1 cellular context compared by ENCODE assay signal in the genomic region with DNA sequence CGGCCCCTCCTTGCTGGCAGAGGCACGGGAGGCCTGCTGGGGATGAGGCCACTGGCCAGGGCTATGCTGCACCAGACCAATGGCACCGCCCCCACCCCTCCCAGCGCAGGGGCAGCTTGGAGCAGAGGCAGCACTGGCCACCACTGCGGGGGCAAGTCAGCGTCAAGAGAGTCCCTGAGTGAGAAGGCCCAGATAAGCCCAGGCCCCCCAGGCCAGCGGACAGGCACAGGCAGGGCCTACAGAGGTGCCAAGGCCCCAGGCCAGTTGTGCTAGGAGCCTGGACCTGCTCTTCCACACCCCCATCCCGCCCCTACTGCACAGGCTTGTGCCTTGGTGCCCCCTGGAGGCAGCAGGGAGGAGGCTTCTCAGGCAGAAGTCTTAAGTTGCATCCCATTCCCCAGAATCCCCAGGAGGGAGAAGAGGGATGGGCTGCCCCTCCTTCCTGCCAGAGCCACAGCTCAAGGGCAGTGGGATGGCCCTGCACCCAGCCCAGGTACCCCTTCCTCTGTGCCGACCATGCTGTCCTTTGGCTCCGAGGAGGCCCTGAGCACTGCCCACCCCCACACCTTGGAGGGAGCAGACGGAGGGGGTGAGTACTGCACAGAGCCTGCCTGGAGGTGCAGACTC.
A peak's percentile ranks its signal among the peaks of the same experiment; 100 is the strongest.
TF ChIP-seq lines count a peak whose summit lies in the region.

No MANE protein-coding gene starts in this region.

TF ChIP-seq in K562, 482 proteins besides CTCF, POLR2A, EP300 and RAD21 (continued from another document and continues in another):
- TF ChIP-seq STAG1 (CRISPR knock-in tag; IDR thresholded peaks at IDR 0.05; ENCODE audit: borderline replicate concordance) (peak; percentile 60; the same call in 1 of the 2 replicates), EZH2 (IDR thresholded peaks at IDR 0.05; ENCODE audit: borderline replicate concordance, low read depth, low read length) (no peak), PML (IDR thresholded peaks at IDR 0.05; ENCODE audit: low read length) (0 out of 2 replicates have a peak, but pooled peaks have one; percentile 28), MYC (IDR thresholded peaks at IDR 0.05; ENCODE audit: low read depth, low read length) (0 out of 2 replicates have a peak, but pooled peaks have one; percentile 27), MYC (CRISPR knock-in tag; IDR thresholded peaks at IDR 0.05; ENCODE audit: borderline replicate concordance, low read depth) (no peak), RFX7 (CRISPR knock-in tag; IDR thresholded peaks at IDR 0.05) (no peak), SMC3 (conservative IDR thresholded peaks at IDR 0.05; ENCODE audit: insufficient read depth, low read depth, low read length) (peak; percentile 93), ZNF77 (CRISPR knock-in tag; IDR thresholded peaks at IDR 0.05) (no peak), FOXJ3 (CRISPR knock-in tag; IDR thresholded peaks at IDR 0.05) (no peak), ZNF431 (CRISPR knock-in tag; IDR thresholded peaks at IDR 0.05) (peak; percentile 45; the same call in 1 of the 2 replicates), TAL1 (IDR thresholded peaks at IDR 0.05) (no peak), EGR1 (conservative IDR thresholded peaks at IDR 0.05) (0 out of 2 replicates have a peak, but pooled peaks have one; percentile 22), TRIM24 (IDR thresholded peaks at IDR 0.05) (no peak), CTBP1 (IDR thresholded peaks at IDR 0.05; ENCODE audit: borderline replicate concordance) (peak; percentile 29; the same call in 1 of the 2 replicates), MEIS2 (IDR thresholded peaks at IDR 0.05; ENCODE audit: partially characterized antibody) (no peak), XRCC5 (IDR thresholded peaks at IDR 0.05; ENCODE audit: low read depth, low read length) (peak; percentile 73; the same call in 1 of the 2 replicates), MYNN (IDR thresholded peaks at IDR 0.05) (0 out of 2 replicates have a peak, but pooled peaks have one; percentile 52), MYNN (CRISPR knock-in tag; IDR thresholded peaks at IDR 0.05) (no peak), ZNF146 (CRISPR knock-in tag; IDR thresholded peaks at IDR 0.05; ENCODE audit: unreplicated experiment) (no peak), NR4A1 (CRISPR knock-in tag; IDR thresholded peaks at IDR 0.05) (no peak), NR4A1 (tag; IDR thresholded peaks at IDR 0.05) (no peak), SP1 (CRISPR knock-in tag; IDR thresholded peaks at IDR 0.05) (peak; percentile 91), RB1 (IDR thresholded peaks at IDR 0.05; ENCODE audit: low read depth) (peak; percentile 61; the same call in 1 of the 2 replicates), HLTF (IDR thresholded peaks at IDR 0.05) (no peak), MAZ (CRISPR knock-in tag; conservative IDR thresholded peaks at IDR 0.05 in 1 of 2, IDR thresholded peaks at IDR 0.05 in 1 of 2) (peak; percentile 49 to 86; a peak in 3 of 4 replicates), YY1 (IDR thresholded peaks at IDR 0.05; ENCODE audit: borderline replicate concordance in 1 of 3, control insufficient read depth in 1 of 3, extremely low read depth in 1 of 3, insufficient read depth in 3 of 3, insufficient read length in 1 of 3, insufficient replicate concordance in 2 of 3, low read depth in 1 of 3, low read length in 2 of 3) (peak in 1 of 3 experiments; percentile 17), BACH1 (tag; IDR thresholded peaks at IDR 0.05) (no peak), RCOR1 (IDR thresholded peaks at IDR 0.05; ENCODE audit: borderline replicate concordance in 1 of 2, low read depth in 2 of 2, low read length in 2 of 2) (peak in 1 of 2 experiments; percentile 57; a peak in 1 of 4 replicates), POLR2B (IDR thresholded peaks at IDR 0.05; ENCODE audit: low read depth, partially characterized antibody) (peak; percentile 22), PCBP1 (IDR thresholded peaks at IDR 0.05; ENCODE audit: low read depth, low read length, poor library complexity, severe bottlenecking) (peak; percentile 52), CEBPB (tag; IDR thresholded peaks at IDR 0.05) (no peak), DDX20 (tag; IDR thresholded peaks at IDR 0.05; ENCODE audit: low read depth) (no peak), BRCA1 (IDR thresholded peaks at IDR 0.05) (no peak), BRCA1 (CRISPR knock-in tag; IDR thresholded peaks at IDR 0.05) (peak; percentile 56; the same call in 1 of the 2 replicates), ARID2 (IDR thresholded peaks at IDR 0.05) (0 out of 2 replicates have a peak, but pooled peaks have one; percentile 51), ZNF551 (CRISPR knock-in tag; IDR thresholded peaks at IDR 0.05) (no peak), POLR2AphosphoS2 (IDR thresholded peaks at IDR 0.05; ENCODE audit: low read length) (peak; percentile 45; the same call in 1 of the 2 replicates), JUND (IDR thresholded peaks at IDR 0.05; ENCODE audit: borderline replicate concordance, low read depth, low read length) (peak; percentile 14; the same call in 1 of the 2 replicates), JUND (tag; IDR thresholded peaks at IDR 0.05; ENCODE audit: borderline replicate concordance, low read depth, low read length) (no peak)
- TF ChIP-seq, protein P1, sequence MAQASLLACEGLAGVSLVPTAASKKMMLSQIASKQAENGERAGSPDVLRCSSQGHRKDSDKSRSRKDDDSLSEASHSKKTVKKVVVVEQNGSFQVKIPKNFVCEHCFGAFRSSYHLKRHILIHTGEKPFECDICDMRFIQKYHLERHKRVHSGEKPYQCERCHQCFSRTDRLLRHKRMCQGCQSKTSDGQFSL (CRISPR knock-in tag; IDR thresholded peaks at IDR 0.05), result peak; percentile 97
- TF ChIP-seq, protein P1 (tag; IDR thresholded peaks at IDR 0.05), result peak in 1 of 2 experiments; percentile 76; a peak in 1 of 4 replicates
- TF ChIP-seq, protein P2, sequence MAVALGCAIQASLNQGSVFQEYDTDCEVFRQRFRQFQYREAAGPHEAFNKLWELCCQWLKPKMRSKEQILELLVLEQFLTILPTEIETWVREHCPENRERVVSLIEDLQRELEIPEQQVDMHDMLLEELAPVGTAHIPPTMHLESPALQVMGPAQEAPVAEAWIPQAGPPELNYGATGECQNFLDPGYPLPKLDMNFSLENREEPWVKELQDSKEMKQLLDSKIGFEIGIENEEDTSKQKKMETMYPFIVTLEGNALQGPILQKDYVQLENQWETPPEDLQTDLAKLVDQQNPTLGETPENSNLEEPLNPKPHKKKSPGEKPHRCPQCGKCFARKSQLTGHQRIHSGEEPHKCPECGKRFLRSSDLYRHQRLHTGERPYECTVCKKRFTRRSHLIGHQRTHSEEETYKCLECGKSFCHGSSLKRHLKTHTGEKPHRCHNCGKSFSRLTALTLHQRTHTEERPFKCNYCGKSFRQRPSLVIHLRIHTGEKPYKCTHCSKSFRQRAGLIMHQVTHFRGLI (CRISPR knock-in tag; IDR thresholded peaks at IDR 0.05), result no peak
- TF ChIP-seq, protein P3, sequence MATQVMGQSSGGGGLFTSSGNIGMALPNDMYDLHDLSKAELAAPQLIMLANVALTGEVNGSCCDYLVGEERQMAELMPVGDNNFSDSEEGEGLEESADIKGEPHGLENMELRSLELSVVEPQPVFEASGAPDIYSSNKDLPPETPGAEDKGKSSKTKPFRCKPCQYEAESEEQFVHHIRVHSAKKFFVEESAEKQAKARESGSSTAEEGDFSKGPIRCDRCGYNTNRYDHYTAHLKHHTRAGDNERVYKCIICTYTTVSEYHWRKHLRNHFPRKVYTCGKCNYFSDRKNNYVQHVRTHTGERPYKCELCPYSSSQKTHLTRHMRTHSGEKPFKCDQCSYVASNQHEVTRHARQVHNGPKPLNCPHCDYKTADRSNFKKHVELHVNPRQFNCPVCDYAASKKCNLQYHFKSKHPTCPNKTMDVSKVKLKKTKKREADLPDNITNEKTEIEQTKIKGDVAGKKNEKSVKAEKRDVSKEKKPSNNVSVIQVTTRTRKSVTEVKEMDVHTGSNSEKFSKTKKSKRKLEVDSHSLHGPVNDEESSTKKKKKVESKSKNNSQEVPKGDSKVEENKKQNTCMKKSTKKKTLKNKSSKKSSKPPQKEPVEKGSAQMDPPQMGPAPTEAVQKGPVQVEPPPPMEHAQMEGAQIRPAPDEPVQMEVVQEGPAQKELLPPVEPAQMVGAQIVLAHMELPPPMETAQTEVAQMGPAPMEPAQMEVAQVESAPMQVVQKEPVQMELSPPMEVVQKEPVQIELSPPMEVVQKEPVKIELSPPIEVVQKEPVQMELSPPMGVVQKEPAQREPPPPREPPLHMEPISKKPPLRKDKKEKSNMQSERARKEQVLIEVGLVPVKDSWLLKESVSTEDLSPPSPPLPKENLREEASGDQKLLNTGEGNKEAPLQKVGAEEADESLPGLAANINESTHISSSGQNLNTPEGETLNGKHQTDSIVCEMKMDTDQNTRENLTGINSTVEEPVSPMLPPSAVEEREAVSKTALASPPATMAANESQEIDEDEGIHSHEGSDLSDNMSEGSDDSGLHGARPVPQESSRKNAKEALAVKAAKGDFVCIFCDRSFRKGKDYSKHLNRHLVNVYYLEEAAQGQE (CRISPR knock-in tag; IDR thresholded peaks at IDR 0.05; ENCODE audit: low read depth), result no peak
- TF ChIP-seq, protein P4, sequence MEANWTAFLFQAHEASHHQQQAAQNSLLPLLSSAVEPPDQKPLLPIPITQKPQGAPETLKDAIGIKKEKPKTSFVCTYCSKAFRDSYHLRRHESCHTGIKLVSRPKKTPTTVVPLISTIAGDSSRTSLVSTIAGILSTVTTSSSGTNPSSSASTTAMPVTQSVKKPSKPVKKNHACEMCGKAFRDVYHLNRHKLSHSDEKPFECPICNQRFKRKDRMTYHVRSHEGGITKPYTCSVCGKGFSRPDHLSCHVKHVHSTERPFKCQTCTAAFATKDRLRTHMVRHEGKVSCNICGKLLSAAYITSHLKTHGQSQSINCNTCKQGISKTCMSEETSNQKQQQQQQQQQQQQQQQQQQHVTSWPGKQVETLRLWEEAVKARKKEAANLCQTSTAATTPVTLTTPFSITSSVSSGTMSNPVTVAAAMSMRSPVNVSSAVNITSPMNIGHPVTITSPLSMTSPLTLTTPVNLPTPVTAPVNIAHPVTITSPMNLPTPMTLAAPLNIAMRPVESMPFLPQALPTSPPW (CRISPR knock-in tag; IDR thresholded peaks at IDR 0.05), result peak; percentile 52; the same call in 1 of the 2 replicates
- TF ChIP-seq, protein P5, sequence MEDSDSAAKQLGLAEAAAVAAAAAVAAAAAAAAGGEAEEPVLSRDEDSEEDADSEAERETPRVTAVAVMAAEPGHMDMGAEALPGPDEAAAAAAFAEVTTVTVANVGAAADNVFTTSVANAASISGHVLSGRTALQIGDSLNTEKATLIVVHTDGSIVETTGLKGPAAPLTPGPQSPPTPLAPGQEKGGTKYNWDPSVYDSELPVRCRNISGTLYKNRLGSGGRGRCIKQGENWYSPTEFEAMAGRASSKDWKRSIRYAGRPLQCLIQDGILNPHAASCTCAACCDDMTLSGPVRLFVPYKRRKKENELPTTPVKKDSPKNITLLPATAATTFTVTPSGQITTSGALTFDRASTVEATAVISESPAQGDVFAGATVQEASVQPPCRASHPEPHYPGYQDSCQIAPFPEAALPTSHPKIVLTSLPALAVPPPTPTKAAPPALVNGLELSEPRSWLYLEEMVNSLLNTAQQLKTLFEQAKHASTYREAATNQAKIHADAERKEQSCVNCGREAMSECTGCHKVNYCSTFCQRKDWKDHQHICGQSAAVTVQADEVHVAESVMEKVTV (CRISPR knock-in tag; IDR thresholded peaks at IDR 0.05), result peak; percentile 55; the same call in 1 of the 2 replicates
- TF ChIP-seq, protein P6, sequence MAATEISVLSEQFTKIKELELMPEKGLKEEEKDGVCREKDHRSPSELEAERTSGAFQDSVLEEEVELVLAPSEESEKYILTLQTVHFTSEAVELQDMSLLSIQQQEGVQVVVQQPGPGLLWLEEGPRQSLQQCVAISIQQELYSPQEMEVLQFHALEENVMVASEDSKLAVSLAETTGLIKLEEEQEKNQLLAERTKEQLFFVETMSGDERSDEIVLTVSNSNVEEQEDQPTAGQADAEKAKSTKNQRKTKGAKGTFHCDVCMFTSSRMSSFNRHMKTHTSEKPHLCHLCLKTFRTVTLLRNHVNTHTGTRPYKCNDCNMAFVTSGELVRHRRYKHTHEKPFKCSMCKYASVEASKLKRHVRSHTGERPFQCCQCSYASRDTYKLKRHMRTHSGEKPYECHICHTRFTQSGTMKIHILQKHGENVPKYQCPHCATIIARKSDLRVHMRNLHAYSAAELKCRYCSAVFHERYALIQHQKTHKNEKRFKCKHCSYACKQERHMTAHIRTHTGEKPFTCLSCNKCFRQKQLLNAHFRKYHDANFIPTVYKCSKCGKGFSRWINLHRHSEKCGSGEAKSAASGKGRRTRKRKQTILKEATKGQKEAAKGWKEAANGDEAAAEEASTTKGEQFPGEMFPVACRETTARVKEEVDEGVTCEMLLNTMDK (IDR thresholded peaks at IDR 0.05; ENCODE audit: borderline replicate concordance, insufficient read depth, low read depth, low read length, poor library complexity, severe bottlenecking), result peak; percentile 77
- TF ChIP-seq, protein P7, sequence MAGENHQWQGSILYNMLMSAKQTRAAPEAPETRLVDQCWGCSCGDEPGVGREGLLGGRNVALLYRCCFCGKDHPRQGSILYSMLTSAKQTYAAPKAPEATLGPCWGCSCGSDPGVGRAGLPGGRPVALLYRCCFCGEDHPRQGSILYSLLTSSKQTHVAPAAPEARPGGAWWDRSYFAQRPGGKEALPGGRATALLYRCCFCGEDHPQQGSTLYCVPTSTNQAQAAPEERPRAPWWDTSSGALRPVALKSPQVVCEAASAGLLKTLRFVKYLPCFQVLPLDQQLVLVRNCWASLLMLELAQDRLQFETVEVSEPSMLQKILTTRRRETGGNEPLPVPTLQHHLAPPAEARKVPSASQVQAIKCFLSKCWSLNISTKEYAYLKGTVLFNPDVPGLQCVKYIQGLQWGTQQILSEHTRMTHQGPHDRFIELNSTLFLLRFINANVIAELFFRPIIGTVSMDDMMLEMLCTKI (IDR thresholded peaks at IDR 0.05; ENCODE audit: partially characterized antibody), result no peak
- TF ChIP-seq, protein P8, sequence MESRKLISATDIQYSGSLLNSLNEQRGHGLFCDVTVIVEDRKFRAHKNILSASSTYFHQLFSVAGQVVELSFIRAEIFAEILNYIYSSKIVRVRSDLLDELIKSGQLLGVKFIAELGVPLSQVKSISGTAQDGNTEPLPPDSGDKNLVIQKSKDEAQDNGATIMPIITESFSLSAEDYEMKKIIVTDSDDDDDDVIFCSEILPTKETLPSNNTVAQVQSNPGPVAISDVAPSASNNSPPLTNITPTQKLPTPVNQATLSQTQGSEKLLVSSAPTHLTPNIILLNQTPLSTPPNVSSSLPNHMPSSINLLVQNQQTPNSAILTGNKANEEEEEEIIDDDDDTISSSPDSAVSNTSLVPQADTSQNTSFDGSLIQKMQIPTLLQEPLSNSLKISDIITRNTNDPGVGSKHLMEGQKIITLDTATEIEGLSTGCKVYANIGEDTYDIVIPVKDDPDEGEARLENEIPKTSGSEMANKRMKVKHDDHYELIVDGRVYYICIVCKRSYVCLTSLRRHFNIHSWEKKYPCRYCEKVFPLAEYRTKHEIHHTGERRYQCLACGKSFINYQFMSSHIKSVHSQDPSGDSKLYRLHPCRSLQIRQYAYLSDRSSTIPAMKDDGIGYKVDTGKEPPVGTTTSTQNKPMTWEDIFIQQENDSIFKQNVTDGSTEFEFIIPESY (CRISPR knock-in tag; IDR thresholded peaks at IDR 0.05), result peak; percentile 50
- TF ChIP-seq, protein P9, sequence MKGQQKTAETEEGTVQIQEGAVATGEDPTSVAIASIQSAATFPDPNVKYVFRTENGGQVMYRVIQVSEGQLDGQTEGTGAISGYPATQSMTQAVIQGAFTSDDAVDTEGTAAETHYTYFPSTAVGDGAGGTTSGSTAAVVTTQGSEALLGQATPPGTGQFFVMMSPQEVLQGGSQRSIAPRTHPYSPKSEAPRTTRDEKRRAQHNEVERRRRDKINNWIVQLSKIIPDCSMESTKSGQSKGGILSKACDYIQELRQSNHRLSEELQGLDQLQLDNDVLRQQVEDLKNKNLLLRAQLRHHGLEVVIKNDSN (CRISPR knock-in tag; IDR thresholded peaks at IDR 0.05), result peak; percentile 25; the same call in 1 of the 2 replicates
